Comparison of ENCODE assay signal across 20 cellular contexts in the genomic region with DNA sequence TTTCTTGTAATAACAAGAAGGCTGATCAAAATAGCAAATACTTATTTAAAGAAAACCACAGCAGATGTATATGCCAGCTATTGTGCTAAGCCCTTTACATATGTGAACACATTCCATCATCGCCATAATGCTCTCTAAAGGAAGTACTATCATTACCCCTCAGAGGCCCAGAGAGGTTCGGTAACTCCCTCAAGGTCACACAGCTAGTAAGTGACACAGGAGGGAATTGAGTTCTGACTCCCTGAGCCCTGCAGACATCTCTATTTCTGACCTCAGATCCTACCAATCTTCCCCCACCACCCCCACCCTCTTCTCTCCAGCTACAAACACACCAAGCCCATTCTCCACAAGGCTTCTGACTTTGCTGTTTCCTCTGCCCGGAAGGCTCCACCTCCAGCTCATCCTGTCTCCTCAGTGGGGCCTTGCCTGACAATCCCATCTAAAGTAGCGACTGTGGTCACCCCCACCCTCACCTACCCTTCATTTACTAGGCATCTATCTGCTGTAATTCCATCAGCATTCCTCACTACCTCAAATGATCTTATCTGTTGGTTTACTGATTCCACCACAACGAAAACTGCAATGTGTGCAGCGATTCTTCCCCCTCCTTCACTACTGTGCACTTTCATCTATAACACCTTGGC.
"Had no signal": no experiment of that assay in that cellular context is flagged by ENCODE, and none has a peak within 500 bp of the region (broad histone marks: within the 10 kb centered on the region; RNA-seq: fewer than 3 reads in every experiment).

No MANE protein-coding gene starts in this region.

- FAIRE-seq: islet of Langerhans had no signal

- H3K4me3 ChIP-seq: body of pancreas, dorsolateral prefrontal cortex, hepatocyte, prostate gland, right atrium auricular region, skin epidermis, suprapubic skin had no signal

- H3K27me3 ChIP-seq: body of pancreas, foreskin keratinocyte, hepatocyte, right atrium auricular region had no signal

- H3K4me1 ChIP-seq: foreskin keratinocyte, prostate gland, right atrium auricular region, suprapubic skin had no signal

- H3K79me2 ChIP-seq: hepatocyte had no signal

- ATAC-seq: activated CD4-positive, CD25-positive, alpha-beta regulatory T cell treated with anti-CD3 and anti-CD28 coated beads, Interleukin-2, amount 50 U/mL, for 24 hours; activated CD8-positive, alpha-beta T cell treated with anti-CD3 and anti-CD28 coated beads, Interleukin-2, amount 10 ng/mL, durations not matched to agents 7 days and 5 days; activated T-cell treated with anti-CD3 and anti-CD28 coated beads, Interleukin-2, amount 50 U/mL, for 4 hours; foreskin keratinocyte; stimulated activated naive CD8-positive, alpha-beta T cell treated with anti-CD3 and anti-CD28 coated beads, Interleukin-15, amount 100 ng/mL, for 72 hours; T-cell had no signal

- H3K9me3 ChIP-seq: body of pancreas, prostate gland, right atrium auricular region, suprapubic skin had no signal

- DNase-seq: activated CD4-positive, alpha-beta T cell treated with anti-CD3 and anti-CD28 coated beads, Interleukin-2, amount 10 ng/mL, durations not matched to agents 7 days and 5 days; activated CD8-positive, alpha-beta T cell treated with anti-CD3 and anti-CD28 coated beads, Interleukin-2, amount 10 ng/mL, durations not matched to agents 7 days and 5 days; activated naive CD4-positive, alpha-beta T cell treated with anti-CD3 and anti-CD28 coated beads for 36 hours; activated T-cell treated with anti-CD3 and anti-CD28 coated beads, Interleukin-2, amount 50 U/mL, for 4 hours; body of pancreas; caudate nucleus; dorsolateral prefrontal cortex; foreskin keratinocyte; stimulated activated CD4-positive, alpha-beta T cell treated with anti-CD3 and anti-CD28 coated beads, Interleukin-15, amount 100 ng/mL, for 24 hours; stimulated activated CD4-positive, alpha-beta T cell treated with anti-CD3 and anti-CD28 coated beads, Interleukin-2, amount 100 ng/mL, for 48 hours; stimulated activated naive CD8-positive, alpha-beta T cell treated with anti-CD3 and anti-CD28 coated beads, Interleukin-15, amount 100 ng/mL, for 72 hours; T-cell had no signal

- H3K36me3 ChIP-seq: prostate gland, right atrium auricular region, suprapubic skin had no signal

- H3K4me2 ChIP-seq: hepatocyte had no signal

- H2AFZ ChIP-seq: hepatocyte had no signal

- H3K27ac ChIP-seq: body of pancreas, dorsolateral prefrontal cortex, epithelial cell of prostate, foreskin keratinocyte, hepatocyte, prostate gland, right atrium auricular region, skin epidermis, suprapubic skin had no signal
